18 cellular contexts compared by ENCODE assay signal in genomic region chr15:100221461-100222348, GRCh38.
DNase-seq lines count a peak whose midpoint lies in the region; ATAC-seq and TF ChIP-seq lines count a peak whose summit lies in the region.
"Had no signal": no experiment of that assay in that cellular context is flagged by ENCODE, and none has a peak within 500 bp of the region (broad histone marks: within the 10 kb centered on the region; RNA-seq: fewer than 3 reads in every experiment).

No MANE protein-coding gene starts in this region.

- H3K27me3 ChIP-seq in right cardiac atrium (ENCODE audit: control insufficient read depth, insufficient read depth) (no peaks in the 10 kb centered on the region), foreskin keratinocyte (peaks cover 19% of the 10 kb centered on the region), psoas muscle (ENCODE audit: insufficient read depth in 3 of 3, low read length in 2 of 3) (no peaks in the 10 kb centered on the region)

- H3K4me1 ChIP-seq in right cardiac atrium (ENCODE audit: control insufficient read depth, insufficient read depth, low read length) (no peaks in the 10 kb centered on the region), foreskin keratinocyte (peaks cover 4% of the 10 kb centered on the region), psoas muscle (peaks cover 13% of the 10 kb centered on the region)
- H3K4me1 ChIP-seq: A549, Caco-2 had no signal

- H3K27ac ChIP-seq in right cardiac atrium (ENCODE audit: low read length) (no peak overlapping the region), foreskin keratinocyte (no peak overlapping the region), psoas muscle (peak overlapping the region; percentile 36)
- H3K27ac ChIP-seq: A549 had no signal

- no peak overlapping the region for H3K4me3 ChIP-seq in right cardiac atrium (ENCODE audit: low read length)
- no peak overlapping the region for H3K4me3 ChIP-seq in psoas muscle
- H3K4me3 ChIP-seq: A549 had no signal

- no peaks in the 10 kb centered on the region for H3K36me3 Mint-ChIP-seq in natural killer cell treated with Interleukin-12 subunit alpha and Interleukin-12 subunit beta and Interleukin-15 and Interleukin-18, amount 100 ng/mL, for 72 hours

- 82% methylated on average over 22 of the region's 22 CpGs for WGBS in right cardiac atrium
- 41 to 46% (median 41%) methylated on average over 22 of the region's 22 CpGs for WGBS in psoas muscle, 3 donors

- H3K4me3 Mint-ChIP-seq in natural killer cell treated with Interleukin-12 subunit alpha and Interleukin-12 subunit beta and Interleukin-15 and Interleukin-18, amount 100 ng/mL, for 72 hours, result no peak overlapping the region
- H3K4me3 Mint-ChIP-seq: CD4-positive, alpha-beta T cell; H9 had no signal

- DNase-seq in right cardiac atrium (peak in 2 of 3 donors; percentile 64 to 84), left cardiac atrium (no peak), foreskin keratinocyte (peak; percentile 26 to 59), psoas muscle (peak in 1 of 2 donors; percentile 80), NCI-H1092 treated with DMSO at 0.1 percent for 48 hours (lab: John Stamatoyannopoulos, UW) (no peak)
- DNase-seq in natural killer cell treated with Interleukin-12 subunit alpha and Interleukin-12 subunit beta and Interleukin-15 and Interleukin-18, amount 100 ng/mL, for 72 hours (ENCODE audit: low spot score), result no peak
- DNase-seq: Caco-2; CD4-positive, alpha-beta T cell; GF-D8; H9; NCI-H1105 treated with DMSO at 0.1 percent for 48 hours; NCI-H1694 treated with DMSO at 0.1 percent for 48 hours; NCI-H2107; NCI-H510A treated with DMSO at 0.1 percent for 48 hours; NCI-H774; SIG-M5 had no signal

- ATAC-seq in right cardiac atrium, result peak in 1 of 2 donors; percentile 40
- ATAC-seq in left cardiac atrium, result no peak
- ATAC-seq in foreskin keratinocyte, result peak; percentile 65
- ATAC-seq in psoas muscle, result peak; percentile 70 to 91 (median 70)
- ATAC-seq in natural killer cell treated with Interleukin-12 subunit alpha and Interleukin-12 subunit beta and Interleukin-15 and Interleukin-18, amount 100 ng/mL, for 72 hours, result no peak
- ATAC-seq in HG03159 (IDR thresholded peaks at IDR 0.05; ENCODE audit: unreplicated experiment), result no peak
- ATAC-seq: A549 had no signal

- peaks cover 0 to 2% of the 10 kb centered on the region in 2 donors for H3K27me3 Mint-ChIP-seq in natural killer cell treated with Interleukin-12 subunit alpha and Interleukin-12 subunit beta and Interleukin-15 and Interleukin-18, amount 100 ng/mL, for 72 hours
- H3K27me3 Mint-ChIP-seq: CD4-positive, alpha-beta T cell had no signal

- intact Hi-C loops in right cardiac atrium (cut with DNase I) (no loop called here), left cardiac atrium (cut with DNase I) (no loop called here), psoas muscle (cut with DNase I) (no loop called here)

- H3K36me3 ChIP-seq in psoas muscle (ENCODE audit: insufficient read depth in 1 of 2, low read depth in 1 of 2), result peaks cover 0 to 3% of the 10 kb centered on the region in 2 donors

- H3K9me3 ChIP-seq in right cardiac atrium (ENCODE audit: control insufficient read depth, low read length), result no peaks in the 10 kb centered on the region
- no peaks in the 10 kb centered on the region for H3K9me3 ChIP-seq in psoas muscle
- H3K9me3 ChIP-seq: A549, Caco-2 had no signal

- TF ChIP-seq CTCF in foreskin keratinocyte (conservative IDR thresholded peaks at IDR 0.05), result no peak
- no peak for TF ChIP-seq CTCF in psoas muscle (IDR thresholded peaks at IDR 0.05)

- no peaks in the 10 kb centered on the region for H3K4me1 Mint-ChIP-seq in natural killer cell treated with Interleukin-12 subunit alpha and Interleukin-12 subunit beta and Interleukin-15 and Interleukin-18, amount 100 ng/mL, for 72 hours (ENCODE audit: low read depth in 2 of 2)

- H3K27ac Mint-ChIP-seq in natural killer cell treated with Interleukin-12 subunit alpha and Interleukin-12 subunit beta and Interleukin-15 and Interleukin-18, amount 100 ng/mL, for 72 hours, result no peak overlapping the region
- H3K27ac Mint-ChIP-seq: CD4-positive, alpha-beta T cell; H9 had no signal

- H3K9me3 Mint-ChIP-seq in natural killer cell treated with Interleukin-12 subunit alpha and Interleukin-12 subunit beta and Interleukin-15 and Interleukin-18, amount 100 ng/mL, for 72 hours, result no peaks in the 10 kb centered on the region
- H3K9me3 Mint-ChIP-seq: CD4-positive, alpha-beta T cell; H9 had no signal

Comparison
In these comparisons a context has a peak if more than half of its experiments do, and no peak if none do; other contexts are left out.
1. DNase-seq: peak in right cardiac atrium (2 of 3) and foreskin keratinocyte (2 of 2); none in left cardiac atrium (single experiment), NCI-H1092 treated with DMSO at 0.1 percent for 48 hours (single experiment) and natural killer cell treated with Interleukin-12 subunit alpha and Interleukin-12 subunit beta and Interleukin-15 and Interleukin-18, amount 100 ng/mL, for 72 hours (single experiment).
2. ATAC-seq: peak in foreskin keratinocyte (single experiment) and psoas muscle (4 of 4); none in left cardiac atrium (0 of 2), natural killer cell treated with Interleukin-12 subunit alpha and Interleukin-12 subunit beta and Interleukin-15 and Interleukin-18, amount 100 ng/mL, for 72 hours (0 of 2) and HG03159 (single experiment).